ENCODE assay signal across 8 cellular contexts in genomic region chr1:67684526-67685066, GRCh38. TPM values are rescaled to one million over a fixed set of nuclear protein-coding genes. Genes with fewer than 3 reads are reported as not detected.
A peak's percentile ranks its signal among the peaks of the same experiment; 100 is the strongest.
DNase-seq lines count a peak whose midpoint lies in the region; ATAC-seq and TF ChIP-seq lines count a peak whose summit lies in the region.

No MANE protein-coding gene starts in this region.

- POLR2A ChIA-PET in AG04450 (lab: Yijun Ruan, JAX) = interaction anchor here (0.7 to 4.0 kb wide), 31 partner anchors 9 to 489 kb away, joined by 3 to 43 read pairs (median 5); partner anchors contain the start of gene SERBP1
- POLR2A ChIA-PET in naive thymus-derived CD8-positive, alpha-beta T cell (lab: Charles Lee) = interaction anchor here (0.5 to 2.9 kb wide), 14 partner anchors 8 to 755 kb away, joined by 3 to 33 read pairs (median 4); partner anchors contain the start of gene SERBP1

- H3K9me3 Mint-ChIP-seq in IgD-negative memory B cell (no peaks in the 10 kb centered on the region), chondrocyte (ENCODE audit: low read depth) (no peaks in the 10 kb centered on the region)
- H3K9me3 Mint-ChIP-seq in naive thymus-derived CD8-positive, alpha-beta T cell = no peaks in the 10 kb centered on the region

- DNase-seq in AG04450 (ENCODE audit: low read depth, low spot score) (no peak), chondrocyte (ENCODE audit: low spot score) (no peak), AG08396 (ENCODE audit: low spot score) (no peak), DMS 273 treated with DMSO at 0.1 percent for 48 hours (lab: John Stamatoyannopoulos, UW) (no peak), cerebellum (ENCODE audit: low spot score) (no peak), 8988T (no peak)
- no peak for DNase-seq in naive thymus-derived CD8-positive, alpha-beta T cell

- no peak for TF ChIP-seq CTCF in AG04450 (IDR thresholded peaks at IDR 0.05; ENCODE audit: low read depth, low read length)
- TF ChIP-seq CTCF in chondrocyte (IDR thresholded peaks at IDR 0.05) = no peak

- H3K27ac Mint-ChIP-seq in IgD-negative memory B cell = peak overlapping the region; percentile 48 to 97 (median 87)
- H3K27ac Mint-ChIP-seq in chondrocyte (ENCODE audit: unreplicated experiment) = peak overlapping the region; percentile 99
- H3K27ac Mint-ChIP-seq in naive thymus-derived CD8-positive, alpha-beta T cell = peak overlapping the region; percentile 91 to 97 (median 94)

- H3K27ac ChIP-seq in AG04450 (ENCODE audit: low read depth, low read length) = peak overlapping the region; percentile 65

- CTCF ChIA-PET in AG04450 (lab: Charles Lee) = interaction anchor here (0.6 to 7.5 kb wide), 12 partner anchors 29 to 1100 kb away, joined by 3 to 51 read pairs (median 6); no protein-coding TSS in a partner anchor

- H3K4me3 ChIP-seq in AG04450 (ENCODE audit: low read depth, low read length) = peak overlapping the region; percentile 54

- peaks cover 6% of the 10 kb centered on the region; the same call in 1 of the 2 replicates for H3K9me3 ChIP-seq in AG04450 (ENCODE audit: control insufficient read depth, insufficient read depth, low read length)

- H3K4me1 Mint-ChIP-seq in IgD-negative memory B cell (peaks cover 23 to 31% (median 26%) of the 10 kb centered on the region in 3 donors), chondrocyte (ENCODE audit: low read depth) (peaks cover 52% of the 10 kb centered on the region)
- peaks cover 11 to 34% (median 29%) of the 10 kb centered on the region in 4 donors for H3K4me1 Mint-ChIP-seq in naive thymus-derived CD8-positive, alpha-beta T cell

- no peaks in the 10 kb centered on the region for H3K27me3 Mint-ChIP-seq in IgD-negative memory B cell
- H3K27me3 Mint-ChIP-seq in chondrocyte (ENCODE audit: low read depth) = no peaks in the 10 kb centered on the region
- H3K27me3 Mint-ChIP-seq in naive thymus-derived CD8-positive, alpha-beta T cell = no peaks in the 10 kb centered on the region

- H3K36me3 Mint-ChIP-seq in IgD-negative memory B cell (peaks cover 4% of the 10 kb centered on the region), chondrocyte (ENCODE audit: low read depth) (peaks cover 19% of the 10 kb centered on the region)
- peaks cover 0 to 5% (median 0%) of the 10 kb centered on the region in 3 donors for H3K36me3 Mint-ChIP-seq in naive thymus-derived CD8-positive, alpha-beta T cell

- H3K4me3 Mint-ChIP-seq in IgD-negative memory B cell = peak overlapping the region; percentile 97 to 99 (median 98)
- H3K4me3 Mint-ChIP-seq in chondrocyte (ENCODE audit: unreplicated experiment) = peak overlapping the region; percentile 92
- H3K4me3 Mint-ChIP-seq in naive thymus-derived CD8-positive, alpha-beta T cell = peak overlapping the region; percentile 93 to 100 (median 98)

- no peak for ATAC-seq in naive thymus-derived CD8-positive, alpha-beta T cell

- no peaks in the 10 kb centered on the region for H3K27me3 ChIP-seq in AG04450 (ENCODE audit: control insufficient read depth, insufficient read depth, low read length)

RNA-seq across cellular contexts. Expression of gene GADD45A, which starts 0.4 kb away (rescaled TPM):
- 33.7 and 41.8 TPM in 2 replicates for polyA plus RNA-seq in AG04450 (2011; rRNA removed)
- 12.3 and 14.6 TPM in 2 replicates for polyA minus RNA-seq in AG04450 (2011; rRNA and poly(A)+ RNA removed)
- 21.0 TPM for polyA plus RNA-seq in IgD-negative memory B cell
- total RNA-seq in chondrocyte = 49.1 to 92.3 TPM (median 89.4 TPM) in 3 replicates
- total RNA-seq in naive thymus-derived CD8-positive, alpha-beta T cell = 10 to 100 TPM; 19.0 to 19.5 TPM
- polyA plus RNA-seq in naive thymus-derived CD8-positive, alpha-beta T cell = 10 to 100 TPM in 1 of 3 donors, 1 to 10 TPM in 2; 4.1 to 13.0 (median 5.7) TPM
- 6.2 TPM for total RNA-seq in cerebellum
